In the genomic region with DNA sequence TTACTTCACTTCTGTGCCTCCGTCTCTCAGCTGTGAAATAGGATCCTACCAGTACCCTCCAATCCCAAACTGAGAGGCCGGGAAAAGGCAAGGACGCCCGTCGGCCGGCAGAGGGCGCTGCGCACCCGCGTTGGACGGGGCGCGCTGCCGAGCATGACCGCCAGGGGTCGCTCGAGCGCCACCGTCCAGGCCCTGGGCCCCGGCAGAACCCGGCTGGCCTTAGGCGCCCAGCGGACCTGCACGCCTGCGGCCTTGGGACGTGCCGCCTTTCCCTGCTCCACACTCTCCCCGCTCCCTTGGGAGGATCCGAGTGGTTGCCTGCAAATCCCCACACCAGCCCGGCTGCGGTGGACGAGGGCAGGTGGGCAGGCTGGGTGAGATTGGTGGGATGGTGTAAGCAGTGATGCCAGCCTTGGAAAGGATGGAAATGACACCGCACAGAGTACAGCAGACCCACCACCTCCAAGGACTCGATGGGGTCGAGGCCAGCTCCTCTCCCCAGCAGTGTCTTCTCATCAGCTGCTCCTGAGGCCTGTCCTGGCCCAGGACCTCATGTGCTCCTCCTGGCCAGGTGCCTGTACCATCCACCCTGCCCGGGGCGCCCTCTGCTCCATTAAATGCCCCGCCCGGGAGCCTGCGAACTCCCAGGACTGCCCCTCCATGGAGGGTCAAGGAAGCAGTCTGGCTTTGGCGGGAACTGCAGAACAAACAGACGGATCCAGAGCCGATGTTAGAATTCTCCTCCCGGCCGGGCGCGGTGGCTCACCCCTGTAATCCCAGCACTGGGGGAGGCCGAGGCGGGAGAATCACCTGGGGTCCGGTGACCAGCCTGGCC, we compare ENCODE assay signal across 1 cellular context.
A peak's percentile ranks its signal among the peaks of the same experiment; 100 is the strongest.
TF ChIP-seq lines count a peak whose summit lies in the region.

No MANE protein-coding gene starts in this region.

TF ChIP-seq in HepG2, 621 proteins besides CTCF, POLR2A, EP300 and RAD21 (continued from another document and continues in another):
- TF ChIP-seq, protein P1, sequence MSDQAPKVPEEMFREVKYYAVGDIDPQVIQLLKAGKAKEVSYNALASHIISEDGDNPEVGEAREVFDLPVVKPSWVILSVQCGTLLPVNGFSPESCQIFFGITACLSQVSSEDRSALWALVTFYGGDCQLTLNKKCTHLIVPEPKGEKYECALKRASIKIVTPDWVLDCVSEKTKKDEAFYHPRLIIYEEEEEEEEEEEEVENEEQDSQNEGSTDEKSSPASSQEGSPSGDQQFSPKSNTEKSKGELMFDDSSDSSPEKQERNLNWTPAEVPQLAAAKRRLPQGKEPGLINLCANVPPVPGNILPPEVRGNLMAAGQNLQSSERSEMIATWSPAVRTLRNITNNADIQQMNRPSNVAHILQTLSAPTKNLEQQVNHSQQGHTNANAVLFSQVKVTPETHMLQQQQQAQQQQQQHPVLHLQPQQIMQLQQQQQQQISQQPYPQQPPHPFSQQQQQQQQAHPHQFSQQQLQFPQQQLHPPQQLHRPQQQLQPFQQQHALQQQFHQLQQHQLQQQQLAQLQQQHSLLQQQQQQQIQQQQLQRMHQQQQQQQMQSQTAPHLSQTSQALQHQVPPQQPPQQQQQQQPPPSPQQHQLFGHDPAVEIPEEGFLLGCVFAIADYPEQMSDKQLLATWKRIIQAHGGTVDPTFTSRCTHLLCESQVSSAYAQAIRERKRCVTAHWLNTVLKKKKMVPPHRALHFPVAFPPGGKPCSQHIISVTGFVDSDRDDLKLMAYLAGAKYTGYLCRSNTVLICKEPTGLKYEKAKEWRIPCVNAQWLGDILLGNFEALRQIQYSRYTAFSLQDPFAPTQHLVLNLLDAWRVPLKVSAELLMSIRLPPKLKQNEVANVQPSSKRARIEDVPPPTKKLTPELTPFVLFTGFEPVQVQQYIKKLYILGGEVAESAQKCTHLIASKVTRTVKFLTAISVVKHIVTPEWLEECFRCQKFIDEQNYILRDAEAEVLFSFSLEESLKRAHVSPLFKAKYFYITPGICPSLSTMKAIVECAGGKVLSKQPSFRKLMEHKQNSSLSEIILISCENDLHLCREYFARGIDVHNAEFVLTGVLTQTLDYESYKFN (CRISPR knock-in tag; conservative IDR thresholded peaks at IDR 0.05): no peak; the same call in 1 of the 2 replicates
- TF ChIP-seq ZNF644 (CRISPR knock-in tag; IDR thresholded peaks at IDR 0.05; ENCODE audit: low read depth): no peak
- TF ChIP-seq, protein P2, sequence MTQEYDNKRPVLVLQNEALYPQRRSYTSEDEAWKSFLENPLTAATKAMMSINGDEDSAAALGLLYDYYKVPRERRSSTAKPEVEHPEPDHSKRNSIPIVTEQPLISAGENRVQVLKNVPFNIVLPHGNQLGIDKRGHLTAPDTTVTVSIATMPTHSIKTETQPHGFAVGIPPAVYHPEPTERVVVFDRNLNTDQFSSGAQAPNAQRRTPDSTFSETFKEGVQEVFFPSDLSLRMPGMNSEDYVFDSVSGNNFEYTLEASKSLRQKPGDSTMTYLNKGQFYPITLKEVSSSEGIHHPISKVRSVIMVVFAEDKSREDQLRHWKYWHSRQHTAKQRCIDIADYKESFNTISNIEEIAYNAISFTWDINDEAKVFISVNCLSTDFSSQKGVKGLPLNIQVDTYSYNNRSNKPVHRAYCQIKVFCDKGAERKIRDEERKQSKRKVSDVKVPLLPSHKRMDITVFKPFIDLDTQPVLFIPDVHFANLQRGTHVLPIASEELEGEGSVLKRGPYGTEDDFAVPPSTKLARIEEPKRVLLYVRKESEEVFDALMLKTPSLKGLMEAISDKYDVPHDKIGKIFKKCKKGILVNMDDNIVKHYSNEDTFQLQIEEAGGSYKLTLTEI (CRISPR knock-in tag; conservative IDR thresholded peaks at IDR 0.05): no peak
- TF ChIP-seq TEAD2 (CRISPR knock-in tag; IDR thresholded peaks at IDR 0.05): no peak
- TF ChIP-seq, protein P3, sequence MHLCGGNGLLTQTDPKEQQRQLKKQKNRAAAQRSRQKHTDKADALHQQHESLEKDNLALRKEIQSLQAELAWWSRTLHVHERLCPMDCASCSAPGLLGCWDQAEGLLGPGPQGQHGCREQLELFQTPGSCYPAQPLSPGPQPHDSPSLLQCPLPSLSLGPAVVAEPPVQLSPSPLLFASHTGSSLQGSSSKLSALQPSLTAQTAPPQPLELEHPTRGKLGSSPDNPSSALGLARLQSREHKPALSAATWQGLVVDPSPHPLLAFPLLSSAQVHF (CRISPR knock-in tag; IDR thresholded peaks at IDR 0.05): no peak; the same call in 1 of the 2 replicates
- TF ChIP-seq, protein P4, sequence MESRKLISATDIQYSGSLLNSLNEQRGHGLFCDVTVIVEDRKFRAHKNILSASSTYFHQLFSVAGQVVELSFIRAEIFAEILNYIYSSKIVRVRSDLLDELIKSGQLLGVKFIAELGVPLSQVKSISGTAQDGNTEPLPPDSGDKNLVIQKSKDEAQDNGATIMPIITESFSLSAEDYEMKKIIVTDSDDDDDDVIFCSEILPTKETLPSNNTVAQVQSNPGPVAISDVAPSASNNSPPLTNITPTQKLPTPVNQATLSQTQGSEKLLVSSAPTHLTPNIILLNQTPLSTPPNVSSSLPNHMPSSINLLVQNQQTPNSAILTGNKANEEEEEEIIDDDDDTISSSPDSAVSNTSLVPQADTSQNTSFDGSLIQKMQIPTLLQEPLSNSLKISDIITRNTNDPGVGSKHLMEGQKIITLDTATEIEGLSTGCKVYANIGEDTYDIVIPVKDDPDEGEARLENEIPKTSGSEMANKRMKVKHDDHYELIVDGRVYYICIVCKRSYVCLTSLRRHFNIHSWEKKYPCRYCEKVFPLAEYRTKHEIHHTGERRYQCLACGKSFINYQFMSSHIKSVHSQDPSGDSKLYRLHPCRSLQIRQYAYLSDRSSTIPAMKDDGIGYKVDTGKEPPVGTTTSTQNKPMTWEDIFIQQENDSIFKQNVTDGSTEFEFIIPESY (CRISPR knock-in tag; IDR thresholded peaks at IDR 0.05): peak; percentile 94
- TF ChIP-seq, protein P5, sequence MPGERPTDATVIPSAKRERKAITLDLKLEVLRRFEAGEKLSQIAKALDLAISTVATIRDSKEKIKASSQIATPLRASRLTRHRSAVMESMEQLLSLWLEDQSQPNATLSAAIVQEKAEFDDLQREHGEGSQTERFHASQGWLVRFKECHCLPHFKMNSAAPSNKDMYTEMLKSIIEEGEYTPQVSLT (CRISPR knock-in tag; IDR thresholded peaks at IDR 0.05; ENCODE audit: borderline replicate concordance, low read depth): no peak
- no peak for TF ChIP-seq KLF13 (CRISPR knock-in tag; IDR thresholded peaks at IDR 0.05)
- TF ChIP-seq CBFB (CRISPR knock-in tag; IDR thresholded peaks at IDR 0.05): no peak
- TF ChIP-seq, protein P6, sequence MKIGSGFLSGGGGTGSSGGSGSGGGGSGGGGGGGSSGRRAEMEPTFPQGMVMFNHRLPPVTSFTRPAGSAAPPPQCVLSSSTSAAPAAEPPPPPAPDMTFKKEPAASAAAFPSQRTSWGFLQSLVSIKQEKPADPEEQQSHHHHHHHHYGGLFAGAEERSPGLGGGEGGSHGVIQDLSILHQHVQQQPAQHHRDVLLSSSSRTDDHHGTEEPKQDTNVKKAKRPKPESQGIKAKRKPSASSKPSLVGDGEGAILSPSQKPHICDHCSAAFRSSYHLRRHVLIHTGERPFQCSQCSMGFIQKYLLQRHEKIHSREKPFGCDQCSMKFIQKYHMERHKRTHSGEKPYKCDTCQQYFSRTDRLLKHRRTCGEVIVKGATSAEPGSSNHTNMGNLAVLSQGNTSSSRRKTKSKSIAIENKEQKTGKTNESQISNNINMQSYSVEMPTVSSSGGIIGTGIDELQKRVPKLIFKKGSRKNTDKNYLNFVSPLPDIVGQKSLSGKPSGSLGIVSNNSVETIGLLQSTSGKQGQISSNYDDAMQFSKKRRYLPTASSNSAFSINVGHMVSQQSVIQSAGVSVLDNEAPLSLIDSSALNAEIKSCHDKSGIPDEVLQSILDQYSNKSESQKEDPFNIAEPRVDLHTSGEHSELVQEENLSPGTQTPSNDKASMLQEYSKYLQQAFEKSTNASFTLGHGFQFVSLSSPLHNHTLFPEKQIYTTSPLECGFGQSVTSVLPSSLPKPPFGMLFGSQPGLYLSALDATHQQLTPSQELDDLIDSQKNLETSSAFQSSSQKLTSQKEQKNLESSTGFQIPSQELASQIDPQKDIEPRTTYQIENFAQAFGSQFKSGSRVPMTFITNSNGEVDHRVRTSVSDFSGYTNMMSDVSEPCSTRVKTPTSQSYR (CRISPR knock-in tag; IDR thresholded peaks at IDR 0.05; ENCODE audit: borderline replicate concordance): no peak
- peak; percentile 64; the same call in 1 of the 2 replicates for TF ChIP-seq ZSCAN25 (CRISPR knock-in tag; IDR thresholded peaks at IDR 0.05)
- TF ChIP-seq, protein P7, sequence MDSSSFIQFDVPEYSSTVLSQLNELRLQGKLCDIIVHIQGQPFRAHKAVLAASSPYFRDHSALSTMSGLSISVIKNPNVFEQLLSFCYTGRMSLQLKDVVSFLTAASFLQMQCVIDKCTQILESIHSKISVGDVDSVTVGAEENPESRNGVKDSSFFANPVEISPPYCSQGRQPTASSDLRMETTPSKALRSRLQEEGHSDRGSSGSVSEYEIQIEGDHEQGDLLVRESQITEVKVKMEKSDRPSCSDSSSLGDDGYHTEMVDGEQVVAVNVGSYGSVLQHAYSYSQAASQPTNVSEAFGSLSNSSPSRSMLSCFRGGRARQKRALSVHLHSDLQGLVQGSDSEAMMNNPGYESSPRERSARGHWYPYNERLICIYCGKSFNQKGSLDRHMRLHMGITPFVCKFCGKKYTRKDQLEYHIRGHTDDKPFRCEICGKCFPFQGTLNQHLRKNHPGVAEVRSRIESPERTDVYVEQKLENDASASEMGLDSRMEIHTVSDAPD (CRISPR knock-in tag; IDR thresholded peaks at IDR 0.05): 0 out of 2 replicates have a peak, but pooled peaks have one; percentile 38
- no peak for TF ChIP-seq NFIB (CRISPR knock-in tag; IDR thresholded peaks at IDR 0.05; ENCODE audit: borderline replicate concordance)
- TF ChIP-seq, protein P8, sequence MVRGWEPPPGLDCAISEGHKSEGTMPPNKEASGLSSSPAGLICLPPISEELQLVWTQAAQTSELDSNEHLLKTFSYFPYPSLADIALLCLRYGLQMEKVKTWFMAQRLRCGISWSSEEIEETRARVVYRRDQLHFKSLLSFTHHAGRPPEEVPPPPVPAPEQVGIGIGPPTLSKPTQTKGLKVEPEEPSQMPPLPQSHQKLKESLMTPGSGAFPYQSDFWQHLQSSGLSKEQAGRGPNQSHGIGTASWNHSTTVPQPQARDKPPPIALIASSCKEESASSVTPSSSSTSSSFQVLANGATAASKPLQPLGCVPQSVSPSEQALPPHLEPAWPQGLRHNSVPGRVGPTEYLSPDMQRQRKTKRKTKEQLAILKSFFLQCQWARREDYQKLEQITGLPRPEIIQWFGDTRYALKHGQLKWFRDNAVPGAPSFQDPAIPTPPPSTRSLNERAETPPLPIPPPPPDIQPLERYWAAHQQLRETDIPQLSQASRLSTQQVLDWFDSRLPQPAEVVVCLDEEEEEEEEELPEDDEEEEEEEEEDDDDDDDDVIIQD (CRISPR knock-in tag; IDR thresholded peaks at IDR 0.05; ENCODE audit: low read depth): peak; percentile 51; the same call in 1 of the 2 replicates
- TF ChIP-seq PPARG (CRISPR knock-in tag; conservative IDR thresholded peaks at IDR 0.05): peak; percentile 63; the same call in 1 of the 2 replicates
- TF ChIP-seq NPAS2 (CRISPR knock-in tag; IDR thresholded peaks at IDR 0.05; ENCODE audit: borderline replicate concordance): no peak
- TF ChIP-seq, protein P9, sequence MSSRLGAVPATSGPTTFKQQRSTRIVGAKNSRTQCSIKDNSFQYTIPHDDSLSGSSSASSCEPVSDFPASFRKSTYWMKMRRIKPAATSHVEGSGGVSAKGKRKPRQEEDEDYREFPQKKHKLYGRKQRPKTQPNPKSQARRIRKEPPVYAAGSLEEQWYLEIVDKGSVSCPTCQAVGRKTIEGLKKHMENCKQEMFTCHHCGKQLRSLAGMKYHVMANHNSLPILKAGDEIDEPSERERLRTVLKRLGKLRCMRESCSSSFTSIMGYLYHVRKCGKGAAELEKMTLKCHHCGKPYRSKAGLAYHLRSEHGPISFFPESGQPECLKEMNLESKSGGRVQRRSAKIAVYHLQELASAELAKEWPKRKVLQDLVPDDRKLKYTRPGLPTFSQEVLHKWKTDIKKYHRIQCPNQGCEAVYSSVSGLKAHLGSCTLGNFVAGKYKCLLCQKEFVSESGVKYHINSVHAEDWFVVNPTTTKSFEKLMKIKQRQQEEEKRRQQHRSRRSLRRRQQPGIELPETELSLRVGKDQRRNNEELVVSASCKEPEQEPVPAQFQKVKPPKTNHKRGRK (CRISPR knock-in tag; IDR thresholded peaks at IDR 0.05): 0 out of 2 replicates have a peak, but pooled peaks have one; percentile 16
- TF ChIP-seq ZFP36 (IDR thresholded peaks at IDR 0.05; ENCODE audit: borderline replicate concordance, low read depth, low read length, partially characterized antibody): no peak
- TF ChIP-seq CREB1 (IDR thresholded peaks at IDR 0.05): no peak
- no peak for TF ChIP-seq CREB1 (CRISPR knock-in tag; IDR thresholded peaks at IDR 0.05)
